26 cellular contexts compared by ENCODE assay signal in the genomic region with DNA sequence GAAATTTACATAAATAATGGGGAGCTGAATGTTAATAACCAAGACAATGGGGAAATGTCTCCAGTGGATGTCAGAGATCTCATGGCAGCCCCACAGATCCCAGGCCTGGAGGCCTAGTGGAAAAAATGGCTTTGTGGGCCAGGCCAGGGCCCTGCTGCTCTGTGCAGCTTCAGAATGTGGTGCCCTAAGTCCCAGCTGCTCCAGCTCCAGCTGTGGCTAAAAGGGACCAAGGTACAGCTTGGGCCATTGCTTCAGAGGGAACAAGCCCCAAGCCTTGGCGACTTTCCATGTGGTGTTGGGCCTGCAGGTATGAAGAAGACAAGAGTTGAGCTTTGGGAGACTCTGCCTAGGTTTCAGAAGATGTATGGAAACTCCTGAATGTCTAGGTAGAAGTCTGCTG.
"Had no signal": no experiment of that assay in that cellular context is flagged by ENCODE, and none has a peak within 500 bp of the region (broad histone marks: within the 10 kb centered on the region; RNA-seq: fewer than 3 reads in every experiment).

No MANE protein-coding gene starts in this region.

- H3K9ac ChIP-seq: neural progenitor cell, parathyroid adenoma had no signal

- H3K4me1 ChIP-seq: neural progenitor cell, parathyroid adenoma, psoas muscle, spleen, stomach, thyroid gland, tibial nerve, upper lobe of left lung, vagina had no signal

- H3K9me3 ChIP-seq: psoas muscle, stomach, thoracic aorta, thyroid gland, tibial nerve, upper lobe of left lung, vagina had no signal

- H3K4me3 ChIP-seq: neural progenitor cell, psoas muscle, skin epidermis, smooth muscle cell, spleen, stomach, thoracic aorta, thyroid gland, tibial nerve, upper lobe of left lung, vagina had no signal

- H3K4me2 ChIP-seq: neural progenitor cell, smooth muscle cell had no signal

- H3K36me3 ChIP-seq: neural progenitor cell, spleen, stomach, thoracic aorta, thyroid gland, tibial nerve, upper lobe of left lung, vagina had no signal

- H2AFZ ChIP-seq: neural progenitor cell, parathyroid adenoma had no signal

- FAIRE-seq: urothelium cell line had no signal

- H3K79me2 ChIP-seq: parathyroid adenoma had no signal

- DNase-seq: naive thymus-derived CD4-positive, alpha-beta T cell; natural killer cell; occipital lobe; psoas muscle; right cardiac atrium; spleen; stimulated activated CD4-positive, alpha-beta T cell treated with anti-CD3 and anti-CD28 coated beads, Interleukin-12 subunit alpha, Interleukin-12 subunit beta, amount 100 ng/mL, for 4 hours; stimulated activated CD4-positive, alpha-beta T cell treated with anti-CD3 and anti-CD28 coated beads, Interleukin-1b, Interleukin-23, amount 100 ng/mL, for 48 hours; stimulated activated CD4-positive, alpha-beta T cell treated with anti-CD3 and anti-CD28 coated beads, Interleukin-4, amount 100 ng/mL, for 1 hour; stimulated activated CD4-positive, alpha-beta T cell treated with anti-CD3 and anti-CD28 coated beads, Interleukin-4, amount 100 ng/mL, for 4 hours; stimulated activated CD8-positive, alpha-beta memory T cell treated with anti-CD3 and anti-CD28 coated beads, Interleukin-4, amount 100 ng/mL, for 48 hours; stimulated activated naive B cell treated with anti-CD40 and anti-IgM and Interleukin-4, amounts not matched to agents 10 μg/mL and 1 μg/mL and 100 μg/mL, for 72 hours; stimulated activated naive CD4-positive, alpha-beta T cell treated with Interleukin-2 at 50 U/mL for 16 hours; stomach; thyroid gland; trophoblast cell; upper lobe of left lung had no signal

- ATAC-seq: naive thymus-derived CD4-positive, alpha-beta T cell; natural killer cell; psoas muscle; right cardiac atrium; sciatic nerve; stimulated activated naive B cell treated with anti-CD40 and anti-IgM and Interleukin-4, amounts not matched to agents 10 μg/mL and 1 μg/mL and 100 μg/mL, for 72 hours had no signal

- H3K27me3 ChIP-seq: neural progenitor cell, spleen, stomach, thyroid gland, tibial nerve, upper lobe of left lung, vagina had no signal

- H3K27ac ChIP-seq: neural progenitor cell, parathyroid adenoma, psoas muscle, skin epidermis, spleen, stomach, thoracic aorta, thyroid gland, tibial nerve, upper lobe of left lung, vagina had no signal
